Comparison of ENCODE assay signal across 11 cellular contexts in the genomic region with DNA sequence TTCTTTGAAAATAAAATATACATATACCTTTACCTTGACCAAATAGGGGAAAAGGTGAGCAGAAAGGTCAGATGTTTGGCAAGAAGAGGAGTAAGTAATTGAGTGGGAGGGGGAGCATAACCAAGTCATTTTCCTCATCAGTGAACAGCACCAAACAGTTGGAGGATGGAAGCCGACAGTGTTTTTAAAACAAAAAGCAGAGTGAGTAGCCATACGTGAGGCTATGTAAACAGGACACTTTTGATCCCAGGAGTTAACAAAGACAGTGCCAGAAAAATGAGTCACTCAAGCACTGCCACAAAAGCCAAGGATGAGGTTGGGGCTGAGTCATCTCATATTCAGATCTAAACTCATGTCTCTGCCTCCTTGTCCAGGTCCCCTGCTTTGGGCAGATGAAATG.
DNase-seq lines count a peak whose midpoint lies in the region; ATAC-seq and TF ChIP-seq lines count a peak whose summit lies in the region.
"Had no signal": no experiment of that assay in that cellular context is flagged by ENCODE, and none has a peak within 500 bp of the region (broad histone marks: within the 10 kb centered on the region; RNA-seq: fewer than 3 reads in every experiment).

No MANE protein-coding gene starts in this region.

- DNase-seq in A172 (ENCODE audit: low spot score): peak; percentile 96
- peak; percentile 93 for DNase-seq in HFFc6
- DNase-seq in T1000 (lab: John Stamatoyannopoulos, UW): peak; percentile 55
- peak; percentile 92 for DNase-seq in glomerular visceral epithelial cell (ENCODE audit: extremely low spot score)
- DNase-seq in activated T-cell treated with anti-CD3 and anti-CD28 coated beads for 4 hours: no peak
- DNase-seq in coronary artery (ENCODE audit: low spot score): no peak
- DNase-seq: activated naive CD8-positive, alpha-beta T cell treated with anti-CD3 and anti-CD28 coated beads for 36 hours; BE2C; spleen had no signal

- H3K9me3 Mint-ChIP-seq in HFFc6: no peaks in the 10 kb centered on the region

- TF ChIP-seq CTCF in HFFc6 (IDR thresholded peaks at IDR 0.05) (no peak), coronary artery (IDR thresholded peaks at IDR 0.05) (no peak)

- H3K36me3 Mint-ChIP-seq in HFFc6 (ENCODE audit: low read depth): no peaks in the 10 kb centered on the region
- H3K36me3 Mint-ChIP-seq: activated naive CD8-positive, alpha-beta T cell treated with anti-CD3 and anti-CD28 coated beads for 36 hours had no signal

- H3K4me3 ChIP-seq in coronary artery: no peak overlapping the region
- H3K4me3 ChIP-seq: spleen had no signal

- no peak for ATAC-seq in HG03280 (IDR thresholded peaks at IDR 0.05; ENCODE audit: unreplicated experiment)
- no peak for ATAC-seq in HG02970 (IDR thresholded peaks at IDR 0.05; ENCODE audit: low FRiP score, unreplicated experiment)

- peaks cover 55% of the 10 kb centered on the region for H3K4me1 Mint-ChIP-seq in HFFc6 (ENCODE audit: low read depth)
- H3K4me1 Mint-ChIP-seq: activated naive CD8-positive, alpha-beta T cell treated with anti-CD3 and anti-CD28 coated beads for 36 hours had no signal

- H3K27me3 Mint-ChIP-seq in HFFc6 (ENCODE audit: insufficient read depth): no peaks in the 10 kb centered on the region; the same call in 1 of the 2 replicates
- H3K27me3 Mint-ChIP-seq: activated naive CD8-positive, alpha-beta T cell treated with anti-CD3 and anti-CD28 coated beads for 36 hours had no signal

- no peak overlapping the region for H3K27ac ChIP-seq in coronary artery
- H3K27ac ChIP-seq: spleen had no signal

- peak overlapping the region; percentile 47 for H3K27ac Mint-ChIP-seq in HFFc6
- H3K27ac Mint-ChIP-seq: activated naive CD8-positive, alpha-beta T cell treated with anti-CD3 and anti-CD28 coated beads for 36 hours had no signal

- H3K4me3 Mint-ChIP-seq in HFFc6: peak overlapping the region; percentile 73
- H3K4me3 Mint-ChIP-seq: activated naive CD8-positive, alpha-beta T cell treated with anti-CD3 and anti-CD28 coated beads for 36 hours had no signal

Comparison
In these comparisons a context has a peak if more than half of its experiments do, and no peak if none do; other contexts are left out.
1. DNase-seq: peak in A172 (single experiment), HFFc6 (single experiment), T1000 (single experiment) and glomerular visceral epithelial cell (single experiment); none in activated T-cell treated with anti-CD3 and anti-CD28 coated beads for 4 hours (single experiment) and coronary artery (single experiment).